ENCODE assay signal across 8 cellular contexts in the genomic region with DNA sequence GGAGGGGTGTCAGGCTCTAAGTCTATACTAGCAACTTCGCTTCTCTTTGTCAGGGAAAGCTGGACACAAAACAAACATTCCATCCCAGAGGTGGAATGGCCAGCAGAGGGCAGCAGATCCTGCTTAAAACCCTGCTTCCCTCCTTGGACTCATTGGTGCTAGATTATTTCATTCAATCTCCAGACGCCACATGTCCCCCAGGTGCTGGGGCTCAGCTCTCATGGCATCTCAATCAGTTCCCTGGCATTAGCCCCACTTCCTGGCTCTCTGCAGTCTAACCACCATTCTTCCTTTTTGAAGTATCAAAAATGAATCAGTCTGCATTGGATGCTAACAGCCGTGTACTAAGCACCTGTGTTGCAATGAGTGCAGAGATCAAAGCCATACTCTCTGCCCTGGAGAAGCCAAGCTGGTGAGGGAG. TPM values are rescaled to one million over a fixed set of nuclear protein-coding genes. Genes with fewer than 3 reads are reported as not detected.
DNase-seq lines count a peak whose midpoint lies in the region; ATAC-seq and TF ChIP-seq lines count a peak whose summit lies in the region.

No MANE protein-coding gene starts in this region.

- no peaks in the 10 kb centered on the region for H3K36me3 ChIP-seq in CD4-positive, CD25-positive, alpha-beta regulatory T cell (ENCODE audit: control insufficient read depth, insufficient read depth, low read length)
- no peaks in the 10 kb centered on the region for H3K36me3 ChIP-seq in parathyroid adenoma (ENCODE audit: control insufficient read depth, insufficient read depth, low read length)
- no peaks in the 10 kb centered on the region for H3K36me3 ChIP-seq in upper lobe of right lung

- intact Hi-C loops in upper lobe of right lung (cut with DNase I): no loop called here

- no peaks in the 10 kb centered on the region for H3K36me3 Mint-ChIP-seq in CD4-positive, CD25-positive, alpha-beta regulatory T cell

- peaks cover 24% of the 10 kb centered on the region for H3K27me3 Mint-ChIP-seq in CD4-positive, CD25-positive, alpha-beta regulatory T cell

- no peak overlapping the region for H3K4me3 ChIP-seq in CD4-positive, CD25-positive, alpha-beta regulatory T cell (ENCODE audit: low read depth, low read length)
- H3K4me3 ChIP-seq in parathyroid adenoma (ENCODE audit: low read depth, low read length): no peak overlapping the region
- H3K4me3 ChIP-seq in upper lobe of right lung: no peak overlapping the region

- H3K4me1 ChIP-seq in CD4-positive, CD25-positive, alpha-beta regulatory T cell (ENCODE audit: control insufficient read depth, insufficient read depth, low read length, poor library complexity, severe bottlenecking): no peaks in the 10 kb centered on the region
- H3K4me1 ChIP-seq in parathyroid adenoma (peaks cover 19% of the 10 kb centered on the region), upper lobe of right lung (no peaks in the 10 kb centered on the region)

- no peak for ATAC-seq in CD4-positive, CD25-positive, alpha-beta regulatory T cell (ENCODE audit: low read depth in 2 of 2)
- peak; percentile 74 for ATAC-seq in upper lobe of right lung

- H3K9me3 Mint-ChIP-seq in CD4-positive, CD25-positive, alpha-beta regulatory T cell: no peaks in the 10 kb centered on the region

- H3K27ac Mint-ChIP-seq in CD4-positive, CD25-positive, alpha-beta regulatory T cell: no peak overlapping the region

- no peak overlapping the region for H3K4me2 ChIP-seq in parathyroid adenoma (ENCODE audit: low read length)

- TF ChIP-seq CTCF in parathyroid adenoma (IDR thresholded peaks at IDR 0.05) (peak; percentile 90), upper lobe of right lung (IDR thresholded peaks at IDR 0.05) (peak; percentile 93)

- H3K27me3 ChIP-seq in CD4-positive, CD25-positive, alpha-beta regulatory T cell (ENCODE audit: control insufficient read depth, insufficient read depth, low read length): no peaks in the 10 kb centered on the region
- H3K27me3 ChIP-seq in parathyroid adenoma (ENCODE audit: control insufficient read depth, insufficient read depth, low read length) (no peaks in the 10 kb centered on the region), upper lobe of right lung (peaks cover 3% of the 10 kb centered on the region)

- H3K9ac ChIP-seq in parathyroid adenoma: no peak overlapping the region

- POLR2A ChIA-PET in HEK293T (lab: Yijun Ruan, JAX): interaction anchor here (0.6 to 0.8 kb wide), 2 partner anchors 12 to 16 kb away, joined by 3 read pairs; no protein-coding TSS in a partner anchor

- no peaks in the 10 kb centered on the region for H3K9me3 ChIP-seq in CD4-positive, CD25-positive, alpha-beta regulatory T cell (ENCODE audit: control insufficient read depth in 2 of 2, low read length in 2 of 2)
- H3K9me3 ChIP-seq in parathyroid adenoma (ENCODE audit: control insufficient read depth, low read length) (no peaks in the 10 kb centered on the region), upper lobe of right lung (no peaks in the 10 kb centered on the region)

- no peak overlapping the region for H3K4me3 Mint-ChIP-seq in CD4-positive, CD25-positive, alpha-beta regulatory T cell

- no peak overlapping the region for H2AFZ ChIP-seq in parathyroid adenoma

- CTCF ChIA-PET in HEK293T (lab: Yijun Ruan, JAX): interaction anchor here (0.6 to 2.5 kb wide), 10 partner anchors 9 to 362 kb away, joined by 3 to 7 read pairs (median 4); partner anchors contain the start of gene PDE1B

- H3K79me2 ChIP-seq in parathyroid adenoma: no peaks in the 10 kb centered on the region

- H3K4me1 Mint-ChIP-seq in CD4-positive, CD25-positive, alpha-beta regulatory T cell: peaks cover 0 to 5% (median 4%) of the 10 kb centered on the region in 4 donors

- H3K27ac ChIP-seq in CD4-positive, CD25-positive, alpha-beta regulatory T cell (ENCODE audit: insufficient read depth, low read length, poor library complexity, severe bottlenecking): no peak overlapping the region
- H3K27ac ChIP-seq in parathyroid adenoma (no peak overlapping the region), upper lobe of right lung (no peak overlapping the region)

- peak in 2 of 3 donors; percentile 20 to 42 for DNase-seq in CD4-positive, CD25-positive, alpha-beta regulatory T cell
- DNase-seq in HEK293T (ENCODE audit: extremely low spot score) (peak; percentile 74), RKO (ENCODE audit: low spot score) (peak; percentile 64), glomerular endothelial cell (ENCODE audit: extremely low read depth, low read depth, low spot score) (peak; percentile 50), upper lobe of right lung (peak; percentile 75), KG1 (lab: John Stamatoyannopoulos, UW) (no peak)
- peak; percentile 8 for DNase-seq in activated gamma-delta T cell treated with anti-CD3 and anti-CD28 coated beads, Interleukin-2, amount 50 U/mL, for 16 hours (ENCODE audit: low read depth)

TF ChIP-seq in HEK293T, 16 proteins besides CTCF, POLR2A, EP300 and RAD21:
- TF ChIP-seq HDGF (IDR thresholded peaks at IDR 0.05; ENCODE audit: borderline replicate concordance) (no peak), FOXM1 (IDR thresholded peaks at IDR 0.05; ENCODE audit: borderline replicate concordance) (no peak), TARDBP (IDR thresholded peaks at IDR 0.05) (no peak), SP1 (IDR thresholded peaks at IDR 0.05) (no peak), PKNOX1 (IDR thresholded peaks at IDR 0.05) (no peak), SUZ12 (IDR thresholded peaks at IDR 0.05) (no peak), LEF1 (IDR thresholded peaks at IDR 0.05; ENCODE audit: borderline replicate concordance) (no peak), NFRKB (IDR thresholded peaks at IDR 0.05) (no peak), ZNF384 (IDR thresholded peaks at IDR 0.05) (no peak), BHLHE40 (IDR thresholded peaks at IDR 0.05; ENCODE audit: borderline replicate concordance) (no peak), L3MBTL2 (conservative IDR thresholded peaks at IDR 0.05) (no peak), ELF4 (IDR thresholded peaks at IDR 0.05) (no peak), FOXK2 (IDR thresholded peaks at IDR 0.05) (no peak), ARNT (IDR thresholded peaks at IDR 0.05) (no peak), CTBP1 (IDR thresholded peaks at IDR 0.05; ENCODE audit: borderline replicate concordance) (no peak)

RNA-seq across cellular contexts. Expression of gene PPP1R1A, which starts 8.1 kb away (rescaled TPM):
- not detected for total RNA-seq in CD4-positive, CD25-positive, alpha-beta regulatory T cell
- not detected for polyA plus RNA-seq in CD4-positive, CD25-positive, alpha-beta regulatory T cell
- total RNA-seq in glomerular endothelial cell: 0.15 TPM in 1 of 2 replicates, not detected in the other
- not detected for total RNA-seq in upper lobe of right lung

RNA-seq across cellular contexts. Expression of gene LACRT, which starts 38.2 kb away (rescaled TPM):
- total RNA-seq in CD4-positive, CD25-positive, alpha-beta regulatory T cell: not detected
- polyA plus RNA-seq in CD4-positive, CD25-positive, alpha-beta regulatory T cell: not detected
- total RNA-seq in glomerular endothelial cell (not detected in 2 replicates), upper lobe of right lung (not detected)

RNA-seq across cellular contexts. Expression of gene PDE1B, which starts 47.1 kb away (rescaled TPM):
- total RNA-seq in CD4-positive, CD25-positive, alpha-beta regulatory T cell: 19.4 TPM
- polyA plus RNA-seq in CD4-positive, CD25-positive, alpha-beta regulatory T cell: 1 to 10 TPM in 1 of 4 donors, under 1 TPM in 2, not detected in 1; 0.44 to 2.3 (median 0.67) TPM
- not detected in 2 replicates for total RNA-seq in glomerular endothelial cell
- total RNA-seq in upper lobe of right lung: 6.1 TPM

RNA-seq across cellular contexts. Expression of gene DCD, which starts 51.6 kb away (rescaled TPM):
- not detected for total RNA-seq in CD4-positive, CD25-positive, alpha-beta regulatory T cell
- not detected for polyA plus RNA-seq in CD4-positive, CD25-positive, alpha-beta regulatory T cell
- not detected in 2 replicates for total RNA-seq in glomerular endothelial cell
- total RNA-seq in upper lobe of right lung: not detected
